ENCODE assay signal across 8 cellular contexts in genomic region chr10:25017247-25017590, GRCh38. TPM values are rescaled to one million over a fixed set of nuclear protein-coding genes. Genes with fewer than 3 reads are reported as not detected.
A peak's percentile ranks its signal among the peaks of the same experiment; 100 is the strongest.
DNase-seq lines count a peak whose midpoint lies in the region; ATAC-seq lines count a peak whose summit lies in the region.

No MANE protein-coding gene starts in this region.

- peak overlapping the region; percentile 25 for H3K18ac ChIP-seq in mesendoderm (ENCODE audit: low read length)

- H3K27ac ChIP-seq in mesendoderm (ENCODE audit: low read depth, low read length) (peak overlapping the region; percentile 56), substantia nigra (ENCODE audit: low read depth, low read length, poor library complexity, severe bottlenecking) (peak overlapping the region; percentile 90)

- CTCF ChIA-PET in activated CD4-positive, alpha-beta T cell treated with anti-CD3 and anti-CD28 coated beads for 36 hours (lab: Charles Lee): interaction anchor here (1.1 kb wide), 1 partner anchor 400 kb away, joined by 3 read pairs; no protein-coding TSS in a partner anchor

- H3K27ac Mint-ChIP-seq in activated CD4-positive, alpha-beta T cell treated with anti-CD3 and anti-CD28 coated beads for 36 hours: peak overlapping the region; percentile 98

- H3K79me2 ChIP-seq in mesendoderm (ENCODE audit: control insufficient read depth, insufficient read depth, low read length): no peaks in the 10 kb centered on the region

- WGBS in mesendoderm (ENCODE audit: extremely low coverage, insufficient coverage, low lambda C conversion rate): no CpG with 5 or more reads among the region's 8 CpGs

- ATAC-seq in activated CD4-positive, alpha-beta T cell treated with anti-CD3 and anti-CD28 coated beads for 36 hours: no peak
- peak; percentile 1 for ATAC-seq in HG03064 (IDR thresholded peaks at IDR 0.05; ENCODE audit: low read depth, unreplicated experiment)

- POLR2A ChIA-PET in activated CD4-positive, alpha-beta T cell treated with anti-CD3 and anti-CD28 coated beads for 36 hours (lab: Charles Lee): no interaction called here

- H2AK5ac ChIP-seq in mesendoderm (ENCODE audit: low read length): no peak overlapping the region

- peak overlapping the region; percentile 42 for H3K4me2 ChIP-seq in mesendoderm (ENCODE audit: low read length)

- H3K36me3 ChIP-seq in mesendoderm (ENCODE audit: control insufficient read depth, insufficient read depth, low read length): no peaks in the 10 kb centered on the region

- H3K4me1 ChIP-seq in mesendoderm (ENCODE audit: control insufficient read depth, low read depth, low read length): no peaks in the 10 kb centered on the region

- no peaks in the 10 kb centered on the region for H3K27me3 Mint-ChIP-seq in activated CD4-positive, alpha-beta T cell treated with anti-CD3 and anti-CD28 coated beads for 36 hours

- intact Hi-C loops in activated CD4-positive, alpha-beta T cell treated with anti-CD3 and anti-CD28 coated beads for 36 hours (cut with DNase I, micrococcal nuclease): loop anchor here (1.0 to 10.0 kb wide), 8 partner anchors 64 to 1578 kb away; partner anchors contain the start of genes KIAA1217 (in 1 of the 2), OTUD1 (in 1 of the 2) and PRTFDC1 (in 1 of the 2)

- peak overlapping the region; percentile 88 for H3K9ac ChIP-seq in mesendoderm (ENCODE audit: low read length)

- peak overlapping the region; percentile 86 for H3K56ac ChIP-seq in mesendoderm (ENCODE audit: low read length)

- peak; percentile 44 for DNase-seq in activated CD4-positive, alpha-beta T cell treated with anti-CD3 and anti-CD28 coated beads for 36 hours
- DNase-seq in activated CD4-positive, alpha-beta T cell treated with anti-CD3 and anti-CD28 coated beads, Interleukin-2, amount 50 U/mL, for 1 hour: no peak
- peak; percentile 25 to 38 for DNase-seq in SHP77 (lab: John Stamatoyannopoulos, UW)
- DNase-seq in cerebellum (ENCODE audit: low spot score): peak; percentile 24
- DNase-seq in mesendoderm: no peak
- peak in 14 of 49 donors; percentile 3 to 72 (median 31) for DNase-seq in substantia nigra (lab: John Stamatoyannopoulos, UW)
- DNase-seq in GM19238 (ENCODE audit: insufficient read length, low spot score): no peak

- H4K8ac ChIP-seq in mesendoderm (ENCODE audit: low read depth, low read length): peak overlapping the region; percentile 88

- H4K5ac ChIP-seq in mesendoderm (ENCODE audit: low read length): peak overlapping the region; percentile 47

- H2BK120ac ChIP-seq in mesendoderm (ENCODE audit: low read depth, low read length): no peak overlapping the region

- no peaks in the 10 kb centered on the region for H3K79me1 ChIP-seq in mesendoderm (ENCODE audit: low read length)

- peak overlapping the region; percentile 85 for H3K4me3 Mint-ChIP-seq in activated CD4-positive, alpha-beta T cell treated with anti-CD3 and anti-CD28 coated beads for 36 hours

- H3K27me3 ChIP-seq in mesendoderm (ENCODE audit: insufficient read depth, low read length, poor library complexity): no peaks in the 10 kb centered on the region

- H2BK15ac ChIP-seq in mesendoderm (replicated peaks; ENCODE audit: low read depth): no peak overlapping the region

- H3K36me3 Mint-ChIP-seq in activated CD4-positive, alpha-beta T cell treated with anti-CD3 and anti-CD28 coated beads for 36 hours (ENCODE audit: low read depth): peaks cover 8% of the 10 kb centered on the region

- peaks cover 23% of the 10 kb centered on the region for H3K4me1 Mint-ChIP-seq in activated CD4-positive, alpha-beta T cell treated with anti-CD3 and anti-CD28 coated beads for 36 hours

- H3K4me3 ChIP-seq in mesendoderm (ENCODE audit: low read length): peak overlapping the region; percentile 25

- H2BK5ac ChIP-seq in mesendoderm (ENCODE audit: low read length): no peak overlapping the region

- H3K9me3 Mint-ChIP-seq in activated CD4-positive, alpha-beta T cell treated with anti-CD3 and anti-CD28 coated beads for 36 hours (ENCODE audit: low read depth): peaks cover 6% of the 10 kb centered on the region

- H3K23ac ChIP-seq in mesendoderm (ENCODE audit: low read length): no peak overlapping the region

- H3K4ac ChIP-seq in mesendoderm (ENCODE audit: low read depth, low read length): peak overlapping the region; percentile 24

RNA-seq across cellular contexts. Expression of gene THNSL1, which starts 0.8 kb away (rescaled TPM):
- 1 to 10 TPM; 8.0 to 9.5 TPM for total RNA-seq in activated CD4-positive, alpha-beta T cell treated with anti-CD3 and anti-CD28 coated beads for 36 hours
- total RNA-seq in cerebellum: 11.4 TPM
- polyA plus RNA-seq in mesendoderm (2013, experiment 1 of 2): 1.5 TPM
- polyA plus RNA-seq in mesendoderm (2013, experiment 2 of 2): 1.6 TPM

RNA-seq across cellular contexts. Expression of gene ENKUR, which starts 1.3 kb away (rescaled TPM):
- under 1 TPM in 1 of 2 experiments, not detected in 1; 0.11 TPM for total RNA-seq in activated CD4-positive, alpha-beta T cell treated with anti-CD3 and anti-CD28 coated beads for 36 hours
- total RNA-seq in cerebellum: 6.4 TPM
- polyA plus RNA-seq in mesendoderm (2013, experiment 1 of 2): not detected
- not detected for polyA plus RNA-seq in mesendoderm (2013, experiment 2 of 2)

Comparison
In these comparisons a context has a peak if more than half of its experiments do, and no peak if none do; other contexts are left out.
1. DNase-seq: peak in activated CD4-positive, alpha-beta T cell treated with anti-CD3 and anti-CD28 coated beads for 36 hours (single experiment), SHP77 (2 of 2) and cerebellum (single experiment); none in activated CD4-positive, alpha-beta T cell treated with anti-CD3 and anti-CD28 coated beads, Interleukin-2, amount 50 U/mL, for 1 hour (single experiment), mesendoderm (single experiment) and GM19238 (single experiment).